ENCODE assay signal across 8 cellular contexts in genomic region chr5:137220523-137220927, GRCh38.
DNase-seq lines count a peak whose midpoint lies in the region; ATAC-seq and TF ChIP-seq lines count a peak whose summit lies in the region.

No MANE protein-coding gene starts in this region.

- H3K79me2 ChIP-seq in trophoblast cell (ENCODE audit: control insufficient read depth, insufficient read depth, low read length, poor library complexity), result no peaks in the 10 kb centered on the region

- DNase-seq in GM04503 (ENCODE audit: low read depth), result peak; percentile 67
- peak; percentile 22 for DNase-seq in HuH-7 (ENCODE audit: low spot score)
- peak; percentile 90 for DNase-seq in RKO (ENCODE audit: low spot score)
- DNase-seq in esophagus squamous epithelium (lab: John Stamatoyannopoulos, UW), result no peak
- DNase-seq in trophoblast cell, result peak; percentile 88 to 97
- no peak for DNase-seq in sigmoid colon
- DNase-seq in activated CD4-positive, alpha-beta memory T cell treated with anti-CD3 and anti-CD28 coated beads for 36 hours, result no peak

- CTCF ChIA-PET in activated CD4-positive, alpha-beta memory T cell treated with anti-CD3 and anti-CD28 coated beads for 36 hours (lab: Charles Lee), result no interaction called here

- no peaks in the 10 kb centered on the region for H3K79me1 ChIP-seq in trophoblast cell (ENCODE audit: low read length)

- no peak overlapping the region for H2AK5ac ChIP-seq in trophoblast cell (ENCODE audit: low read length)

- no peak overlapping the region for H3K4ac ChIP-seq in trophoblast cell (ENCODE audit: low read depth, low read length)

- no peak overlapping the region for H3K4me3 ChIP-seq in esophagus squamous epithelium
- no peak overlapping the region for H3K4me3 ChIP-seq in trophoblast cell (ENCODE audit: low read depth, low read length)
- no peak overlapping the region for H3K4me3 ChIP-seq in sigmoid colon

- no peak overlapping the region for H4K8ac ChIP-seq in trophoblast cell (ENCODE audit: low read depth, low read length)

- H3K4me1 ChIP-seq in esophagus squamous epithelium (peaks cover 5 to 17% (median 11%) of the 10 kb centered on the region in 3 donors), trophoblast cell (ENCODE audit: control insufficient read depth in 1 of 2, insufficient read depth in 2 of 2, low read length in 2 of 2) (no peaks in the 10 kb centered on the region), sigmoid colon (peaks cover 0 to 44% (median 0%) of the 10 kb centered on the region in 4 donors)

- no peak overlapping the region for H3K14ac ChIP-seq in trophoblast cell (ENCODE audit: low read length)

- TF ChIP-seq POLR2A in esophagus squamous epithelium (IDR thresholded peaks at IDR 0.05) (no peak), sigmoid colon (IDR thresholded peaks at IDR 0.05) (no peak)

- H3K27me3 ChIP-seq in esophagus squamous epithelium (no peaks in the 10 kb centered on the region), trophoblast cell (ENCODE audit: insufficient read depth, low read length) (no peaks in the 10 kb centered on the region), sigmoid colon (no peaks in the 10 kb centered on the region)

- H2AFZ ChIP-seq in trophoblast cell (ENCODE audit: insufficient read depth, low read length, poor library complexity), result no peak overlapping the region

- intact Hi-C loops in esophagus squamous epithelium (cut with DNase I), result no loop called here
- intact Hi-C loops in sigmoid colon (cut with DNase I), result no loop called here
- intact Hi-C loops in activated CD4-positive, alpha-beta memory T cell treated with anti-CD3 and anti-CD28 coated beads for 36 hours (cut with micrococcal nuclease), result no loop called here

- H3K27ac Mint-ChIP-seq in activated CD4-positive, alpha-beta memory T cell treated with anti-CD3 and anti-CD28 coated beads for 36 hours, result no peak overlapping the region

- no peak overlapping the region for H3K23ac ChIP-seq in trophoblast cell (ENCODE audit: low read length)

- no peak overlapping the region for H2BK120ac ChIP-seq in trophoblast cell (ENCODE audit: insufficient read depth, low read length, poor library complexity)

- WGBS in esophagus squamous epithelium, 2 donors, result 43 to 53% methylated on average over 3 of the region's 3 CpGs
- no CpG with 5 or more reads among the region's 3 CpGs for WGBS in trophoblast cell (ENCODE audit: extremely low coverage, insufficient coverage, insufficient read length)
- 48 to 53% methylated on average over 3 of the region's 3 CpGs for WGBS in sigmoid colon, 2 donors

- ATAC-seq in GM21423 (IDR thresholded peaks at IDR 0.05; ENCODE audit: unreplicated experiment), result peak; percentile 77

- H2BK12ac ChIP-seq in trophoblast cell (ENCODE audit: low read length), result no peak overlapping the region

- H3K4me2 ChIP-seq in trophoblast cell (ENCODE audit: low read length), result no peak overlapping the region

- H3K4me1 Mint-ChIP-seq in activated CD4-positive, alpha-beta memory T cell treated with anti-CD3 and anti-CD28 coated beads for 36 hours (ENCODE audit: low read depth), result no peaks in the 10 kb centered on the region

- peak in 5 of 6 experiments; percentile 36 to 77 (median 47) for TF ChIP-seq CTCF in esophagus squamous epithelium (IDR thresholded peaks at IDR 0.05)
- no peak for TF ChIP-seq CTCF in sigmoid colon (IDR thresholded peaks at IDR 0.05)

- no peaks in the 10 kb centered on the region for H3K9me3 Mint-ChIP-seq in activated CD4-positive, alpha-beta memory T cell treated with anti-CD3 and anti-CD28 coated beads for 36 hours

- no peak overlapping the region for H3K4me3 Mint-ChIP-seq in activated CD4-positive, alpha-beta memory T cell treated with anti-CD3 and anti-CD28 coated beads for 36 hours

- H2BK5ac ChIP-seq in trophoblast cell (ENCODE audit: low read depth, low read length, poor library complexity), result no peak overlapping the region

- no peak overlapping the region for H3K9ac ChIP-seq in trophoblast cell (ENCODE audit: low read length)

- POLR2A ChIA-PET in activated CD4-positive, alpha-beta memory T cell treated with anti-CD3 and anti-CD28 coated beads for 36 hours (lab: Charles Lee), result no interaction called here

- H4K91ac ChIP-seq in trophoblast cell (ENCODE audit: low read depth, low read length), result no peak overlapping the region

- H3K27me3 Mint-ChIP-seq in activated CD4-positive, alpha-beta memory T cell treated with anti-CD3 and anti-CD28 coated beads for 36 hours, result peaks cover 5% of the 10 kb centered on the region

- no peaks in the 10 kb centered on the region for H3K36me3 Mint-ChIP-seq in activated CD4-positive, alpha-beta memory T cell treated with anti-CD3 and anti-CD28 coated beads for 36 hours

- no peak overlapping the region for H3K18ac ChIP-seq in trophoblast cell (ENCODE audit: low read length)

- H3K9me3 ChIP-seq in esophagus squamous epithelium (no peaks in the 10 kb centered on the region), trophoblast cell (ENCODE audit: insufficient read depth, low read depth, low read length) (no peaks in the 10 kb centered on the region), sigmoid colon (no peaks in the 10 kb centered on the region)

- H3K27ac ChIP-seq in esophagus squamous epithelium (no peak overlapping the region), trophoblast cell (ENCODE audit: low read depth, low read length) (no peak overlapping the region), sigmoid colon (no peak overlapping the region)

- no peaks in the 10 kb centered on the region for H3K36me3 ChIP-seq in esophagus squamous epithelium
- no peaks in the 10 kb centered on the region for H3K36me3 ChIP-seq in trophoblast cell (ENCODE audit: control insufficient read depth in 1 of 2, insufficient read depth in 2 of 2, low read length in 2 of 2)
- H3K36me3 ChIP-seq in sigmoid colon, result no peaks in the 10 kb centered on the region

- no peak for TF ChIP-seq EP300 in sigmoid colon (IDR thresholded peaks at IDR 0.05)

- H4K12ac ChIP-seq in trophoblast cell (ENCODE audit: low read depth, low read length), result no peak overlapping the region

Comparison
In these comparisons a context has a peak if more than half of its experiments do, and no peak if none do; other contexts are left out.
1. DNase-seq: peak in GM04503 (single experiment), HuH-7 (single experiment), RKO (single experiment) and trophoblast cell (2 of 2); none in esophagus squamous epithelium (single experiment), sigmoid colon (single experiment) and activated CD4-positive, alpha-beta memory T cell treated with anti-CD3 and anti-CD28 coated beads for 36 hours (single experiment).
2. CTCF ChIP-seq: peak in esophagus squamous epithelium (5 of 6); none in sigmoid colon (0 of 4).